Comparison of ENCODE assay signal across 8 cellular contexts in the genomic region with DNA sequence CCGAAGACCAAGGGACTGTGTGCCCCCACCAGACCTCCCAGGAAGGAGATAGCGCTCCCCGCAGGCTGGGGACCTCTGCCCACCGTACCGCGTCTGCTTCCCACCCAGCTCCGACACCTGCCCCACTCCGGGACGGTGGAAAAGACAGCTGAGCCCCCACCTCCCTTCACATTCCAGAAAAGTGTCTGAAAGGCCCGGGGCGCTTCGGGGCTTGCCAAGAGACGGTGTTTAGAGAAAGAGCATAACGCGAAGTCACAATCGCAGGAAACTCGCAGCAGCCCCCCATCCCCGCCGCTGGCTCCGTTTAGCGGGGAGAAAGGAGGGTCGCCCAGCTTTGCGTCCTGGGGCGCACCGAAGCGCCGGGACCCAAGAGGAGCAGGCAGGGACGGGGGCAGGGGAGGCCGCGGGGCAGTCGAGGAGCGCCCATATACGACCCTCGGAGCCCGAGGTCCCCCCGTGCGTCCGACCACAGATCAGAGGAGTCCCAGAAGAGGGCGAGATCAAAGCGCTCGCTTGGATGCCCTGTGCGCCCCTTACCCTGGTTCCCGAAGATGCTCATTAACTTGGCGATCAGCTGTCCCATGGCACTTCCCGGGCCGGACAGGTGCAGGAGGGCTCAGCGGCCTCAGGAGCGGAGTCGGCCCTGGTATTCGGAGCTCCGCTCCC. TPM values are rescaled to one million over a fixed set of nuclear protein-coding genes. Genes with fewer than 3 reads are reported as not detected.
DNase-seq lines count a peak whose midpoint lies in the region; ATAC-seq and TF ChIP-seq lines count a peak whose summit lies in the region.

No MANE protein-coding gene starts in this region.

- H3K79me2 ChIP-seq in DND-41 (ENCODE audit: insufficient read depth, low read length) = no peaks in the 10 kb centered on the region

- H3K27ac ChIP-seq in DND-41 (ENCODE audit: low read length) (peak overlapping the region; percentile 93), heart left ventricle (peak overlapping the region in 6 of 12 donors; percentile 19 to 65 (median 44)), prostate gland (no peak overlapping the region)

- H3K4me3 ChIP-seq in DND-41 (ENCODE audit: low read depth in 1 of 2, low read length in 2 of 2) (no peak overlapping the region), heart left ventricle (peak overlapping the region; percentile 40 to 68 (median 58)), prostate gland (peak overlapping the region; percentile 19 to 27), Caco-2 (ENCODE audit: low read depth, low read length) (no peak overlapping the region)

- H3K9me3 ChIP-seq in DND-41 (ENCODE audit: insufficient read depth, low read length, severe bottlenecking) = no peaks in the 10 kb centered on the region
- H3K9me3 ChIP-seq in heart left ventricle = peaks cover 0 to 5% (median 0%) of the 10 kb centered on the region in 12 donors
- no peaks in the 10 kb centered on the region for H3K9me3 ChIP-seq in prostate gland
- H3K9me3 ChIP-seq in Caco-2 = no peaks in the 10 kb centered on the region

- TF ChIP-seq CTCF in DND-41 (IDR thresholded peaks at IDR 0.05; ENCODE audit: borderline replicate concordance, extremely low read depth, low read length, poor library complexity, severe bottlenecking) (no peak), WTC11 (IDR thresholded peaks at IDR 0.05) (no peak), heart left ventricle (IDR thresholded peaks at IDR 0.05) (no peak), prostate gland (IDR thresholded peaks at IDR 0.05) (no peak), Caco-2 (IDR thresholded peaks at IDR 0.05; ENCODE audit: insufficient read depth in 1 of 2, low read depth in 1 of 2, low read length in 1 of 2, severe bottlenecking in 1 of 2, unreplicated experiment in 1 of 2) (no peak)

- H3K27ac Mint-ChIP-seq in WTC11 = no peak overlapping the region
- no peak overlapping the region for H3K27ac Mint-ChIP-seq in Caco-2 (ENCODE audit: unreplicated experiment)

- no peak for ATAC-seq in DND-41 (ENCODE audit: insufficient read depth, low read depth)
- ATAC-seq in WTC11 = peak; percentile 1; the same call in 1 of the 2 replicates
- ATAC-seq in heart left ventricle = peak in 2 of 4 donors; percentile 5 to 25
- no peak for ATAC-seq in HG02870 (IDR thresholded peaks at IDR 0.05; ENCODE audit: unreplicated experiment)

- H3K4me3 Mint-ChIP-seq in WTC11 = peak overlapping the region; percentile 94
- H3K4me3 Mint-ChIP-seq in Caco-2 (ENCODE audit: unreplicated experiment) = no peak overlapping the region

- H3K36me3 Mint-ChIP-seq in WTC11 (peaks cover 6% of the 10 kb centered on the region), Caco-2 (ENCODE audit: insufficient read depth, unreplicated experiment) (no peaks in the 10 kb centered on the region)

- POLR2A ChIA-PET in WTC11 (lab: Charles Lee) (interaction anchor here (0.9 to 3.4 kb wide), 9 partner anchors 10 to 296 kb away, joined by 3 to 21 read pairs (median 4); a partner anchor contains a TSS), Caco-2 (lab: Charles Lee) (interaction anchor here (0.7 kb wide), 1 partner anchor 35 kb away, joined by 12 read pairs; a partner anchor contains a TSS)

- no peaks in the 10 kb centered on the region for H4K20me1 ChIP-seq in DND-41 (ENCODE audit: insufficient read depth, low read length)

- H3K27me3 Mint-ChIP-seq in WTC11 (ENCODE audit: low read depth) (peaks cover 50% of the 10 kb centered on the region), Caco-2 (ENCODE audit: insufficient read depth, unreplicated experiment) (no peaks in the 10 kb centered on the region)

- no peak for TF ChIP-seq POLR2A in heart left ventricle (IDR thresholded peaks at IDR 0.05)
- no peak for TF ChIP-seq POLR2A in prostate gland (IDR thresholded peaks at IDR 0.05)

- CTCF ChIA-PET in WTC11 (lab: Charles Lee) (interaction anchor here (0.5 to 7.0 kb wide), 78 partner anchors 9 to 1555 kb away, joined by 3 to 284 read pairs (median 4); a partner anchor contains a TSS), Caco-2 (lab: Charles Lee) (interaction anchor here (0.6 to 1.4 kb wide), 14 partner anchors 8 to 346 kb away, joined by 3 to 28 read pairs (median 4); a partner anchor contains a TSS)

- H3K9me3 Mint-ChIP-seq in WTC11 (peaks cover 9% of the 10 kb centered on the region), Caco-2 (ENCODE audit: unreplicated experiment) (no peaks in the 10 kb centered on the region)

- intact Hi-C loops in heart left ventricle (cut with DNase I) (loop anchor here in 2 of 10 donors (10.0 kb wide), 2 partner anchors 69 to 301 kb away; no protein-coding TSS in a partner anchor), prostate gland (cut with DNase I) (no loop called here), Caco-2 (cut with micrococcal nuclease; ENCODE audit: unreplicated experiment) (no loop called here)

- BruUV-seq in Caco-2 (replicated peaks; lab: Mats Ljungman, UMichigan) = no TSS peak

- H3K4me2 ChIP-seq in DND-41 (ENCODE audit: insufficient read depth, low read length) = no peak overlapping the region

- WGBS in heart left ventricle, 4 donors = 8 to 24% (median 20%) methylated on average over 33 to 51 of the region's 51 CpGs
- 13% methylated on average over 45 of the region's 51 CpGs for WGBS in prostate gland

- H3K4me1 Mint-ChIP-seq in WTC11 (peaks cover 21% of the 10 kb centered on the region), Caco-2 (ENCODE audit: low read depth, unreplicated experiment) (peaks cover 23% of the 10 kb centered on the region)

- H3K27me3 ChIP-seq in DND-41 (ENCODE audit: insufficient read depth, low read length, poor library complexity) (no peaks in the 10 kb centered on the region), heart left ventricle (no peaks in the 10 kb centered on the region), prostate gland (replicated peaks; ENCODE audit: insufficient read depth) (no peaks in the 10 kb centered on the region), Caco-2 (replicated peaks; ENCODE audit: control insufficient read depth, insufficient read depth, low read length) (no peaks in the 10 kb centered on the region)

- peaks cover 75% of the 10 kb centered on the region for H3K4me1 ChIP-seq in DND-41 (ENCODE audit: insufficient read depth, low read length)
- peaks cover 0 to 51% (median 26%) of the 10 kb centered on the region in 12 donors for H3K4me1 ChIP-seq in heart left ventricle
- no peaks in the 10 kb centered on the region for H3K4me1 ChIP-seq in prostate gland (replicated peaks)
- H3K4me1 ChIP-seq in Caco-2 = peaks cover 21% of the 10 kb centered on the region

- H2AFZ ChIP-seq in DND-41 (ENCODE audit: low read depth, low read length) = no peak overlapping the region

- DNase-seq in DND-41 = no peak
- peak; percentile 37 for DNase-seq in WTC11 (ENCODE audit: low spot score)
- peak in 1 of 5 donors; percentile 65 for DNase-seq in heart left ventricle
- no peak for DNase-seq in prostate gland (ENCODE audit: low spot score)
- DNase-seq in SIG-M5 (lab: John Stamatoyannopoulos, UW) = no peak
- DNase-seq in NCI-H1105 (lab: John Stamatoyannopoulos, UW) = no peak
- DNase-seq in Caco-2 = no peak

- H3K36me3 ChIP-seq in DND-41 (ENCODE audit: insufficient read depth, low read length) (no peaks in the 10 kb centered on the region), heart left ventricle (no peaks in the 10 kb centered on the region), prostate gland (no peaks in the 10 kb centered on the region), Caco-2 (ENCODE audit: control insufficient read depth, insufficient read depth, low read length) (no peaks in the 10 kb centered on the region)

- H3K9ac ChIP-seq in DND-41 (ENCODE audit: low read depth, low read length) = 0 out of 2 replicates have a peak overlapping the region, but pooled peaks have one; percentile 48

TF ChIP-seq in WTC11, 78 proteins besides CTCF, POLR2A, EP300 and RAD21:
- TF ChIP-seq, protein P1, sequence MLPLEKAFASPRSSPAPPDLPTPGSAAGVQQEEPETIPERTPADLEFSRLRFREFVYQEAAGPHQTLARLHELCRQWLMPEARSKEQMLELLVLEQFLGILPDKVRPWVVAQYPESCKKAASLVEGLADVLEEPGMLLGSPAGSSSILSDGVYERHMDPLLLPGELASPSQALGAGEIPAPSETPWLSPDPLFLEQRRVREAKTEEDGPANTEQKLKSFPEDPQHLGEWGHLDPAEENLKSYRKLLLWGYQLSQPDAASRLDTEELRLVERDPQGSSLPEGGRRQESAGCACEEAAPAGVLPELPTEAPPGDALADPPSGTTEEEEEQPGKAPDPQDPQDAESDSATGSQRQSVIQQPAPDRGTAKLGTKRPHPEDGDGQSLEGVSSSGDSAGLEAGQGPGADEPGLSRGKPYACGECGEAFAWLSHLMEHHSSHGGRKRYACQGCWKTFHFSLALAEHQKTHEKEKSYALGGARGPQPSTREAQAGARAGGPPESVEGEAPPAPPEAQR (CRISPR knock-in tag; IDR thresholded peaks at IDR 0.05) = no peak
- TF ChIP-seq TCF7 (CRISPR knock-in tag; IDR thresholded peaks at IDR 0.05; ENCODE audit: low read depth) (0 out of 2 replicates have a peak, but pooled peaks have one; percentile 23), RORB (CRISPR knock-in tag; IDR thresholded peaks at IDR 0.05) (no peak), CBFB (CRISPR knock-in tag; IDR thresholded peaks at IDR 0.05; ENCODE audit: low read depth) (no peak), TEAD1 (CRISPR knock-in tag; IDR thresholded peaks at IDR 0.05) (no peak)
- TF ChIP-seq, protein P2, sequence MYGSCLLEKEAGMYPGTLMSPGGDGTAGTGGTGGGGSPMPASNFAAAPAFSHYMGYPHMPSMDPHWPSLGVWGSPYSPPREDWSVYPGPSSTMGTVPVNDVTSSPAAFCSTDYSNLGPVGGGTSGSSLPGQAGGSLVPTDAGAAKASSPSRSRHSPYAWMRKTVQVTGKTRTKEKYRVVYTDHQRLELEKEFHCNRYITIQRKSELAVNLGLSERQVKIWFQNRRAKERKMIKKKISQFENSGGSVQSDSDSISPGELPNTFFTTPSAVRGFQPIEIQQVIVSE (CRISPR knock-in tag; IDR thresholded peaks at IDR 0.05; ENCODE audit: borderline replicate concordance) = no peak
TF ChIP-seq in WTC11: peak in this region for 1.

RNA-seq across cellular contexts. Expression of a gene that starts 0.7 kb away (rescaled TPM):
- total RNA-seq in WTC11 (2021) (not detected in 3 replicates), heart left ventricle (not detected), prostate gland (not detected), Caco-2 (2022) (not detected in 2 replicates)
- polyA plus RNA-seq in heart left ventricle = not detected

RNA-seq across cellular contexts. Expression of a gene that starts 13.9 kb away (rescaled TPM):
- total RNA-seq in WTC11 (2021) (4.1 to 5.4 TPM (median 4.1 TPM) in 3 replicates), heart left ventricle (10 to 100 TPM in 7 of 9 donors, 1 to 10 TPM in 2; 6.3 to 17.4 (median 13.8) TPM), prostate gland (1 to 10 TPM; 3.9 to 5.4 TPM), Caco-2 (2022) (0.14 and 0.44 TPM in 2 replicates)
- 10 to 100 TPM in 1 of 2 donors, 1 to 10 TPM in 1; 4.8 to 13.3 TPM for polyA plus RNA-seq in heart left ventricle

RNA-seq across cellular contexts. Expression of a gene that starts 32.2 kb away (rescaled TPM):
- total RNA-seq in WTC11 (2021) (11.2 to 17.0 TPM (median 11.9 TPM) in 3 replicates), heart left ventricle (10 to 100 TPM in 1 of 9 donors, 1 to 10 TPM in 8; 4.3 to 13.4 (median 7.1) TPM), prostate gland (10 to 100 TPM in 1 of 2 donors, 1 to 10 TPM in 1; 3.4 to 17.8 TPM), Caco-2 (2022) (6.1 and 7.0 TPM in 2 replicates)
- 10 to 100 TPM in 1 of 2 donors, 1 to 10 TPM in 1; 6.1 to 14.3 TPM for polyA plus RNA-seq in heart left ventricle

RNA-seq across cellular contexts. Expression of a gene that starts 34.8 kb away (rescaled TPM):
- 1,970 to 2,019 TPM (median 2,012 TPM) in 3 replicates for total RNA-seq in WTC11 (2021)
- total RNA-seq in heart left ventricle = 1,000 to 10,000 TPM in 6 of 9 donors, 100 to 1,000 TPM in 3; 836 to 1,525 (median 1,097) TPM
- 1,000 to 10,000 TPM; 1,669 to 2,599 TPM for polyA plus RNA-seq in heart left ventricle
- total RNA-seq in prostate gland = 1,000 to 10,000 TPM; 2,194 to 3,634 TPM
- 1,825 and 2,017 TPM in 2 replicates for total RNA-seq in Caco-2 (2022)

Comparison
In these comparisons a context has a peak if more than half of its experiments do, and no peak if none do; other contexts are left out.
1. H3K4me3 ChIP-seq: peak in heart left ventricle (12 of 12) and prostate gland (2 of 2); none in DND-41 (0 of 2) and Caco-2 (single experiment).